In genomic region chr2:1872602-1873183, GRCh38 we compare ENCODE assay signal across 20 cellular contexts.
"Had no signal": no experiment of that assay in that cellular context is flagged by ENCODE, and none has a peak within 500 bp of the region (broad histone marks: within the 10 kb centered on the region; RNA-seq: fewer than 3 reads in every experiment).

No MANE protein-coding gene starts in this region.

- H3K27me3 ChIP-seq: MG63 had no signal

- DNase-seq: Karpas-422; KG1; MG63; NCI-H1092 treated with DMSO at 0.1 percent for 48 hours; NCI-H1436; NCI-H1694; NCI-H187 treated with DMSO at 0.1 percent for 48 hours; NCI-H2029 treated with DMSO at 0.1 percent for 48 hours; NCI-H2227 treated with DMSO at 0.1 percent for 48 hours; NCI-H524 treated with DMSO at 0.1 percent for 48 hours; NCI-H69; NCI-H774; NK-92 treated with Interleukin-12 subunit alpha and Interleukin-12 subunit beta, amount 100 ng/mL, for 24 hours; PC-3; SHP77; SW 1271; T-cell had no signal

- H3K27ac ChIP-seq: RWPE1 had no signal

- H3K9me3 ChIP-seq: MG63, SK-N-SH had no signal

- H3K36me3 Mint-ChIP-seq: T-cell had no signal

- H3K9me3 Mint-ChIP-seq: T-cell had no signal

- H3K9ac ChIP-seq: SK-N-SH had no signal

- H3K4me2 ChIP-seq: SK-N-SH had no signal

- H3K4me1 Mint-ChIP-seq: T-cell had no signal

- ATAC-seq: Panc1, PC-3, T-cell had no signal

- H3K4me3 Mint-ChIP-seq: T-cell had no signal

- H3K27ac Mint-ChIP-seq: T-cell had no signal

- H3K36me3 ChIP-seq: MG63 had no signal

- H3K4me3 ChIP-seq: MG63 had no signal
